ENCODE assay signal across 1 cellular context in genomic region chr17:80792373-80792781, GRCh38.
TF ChIP-seq lines count a peak whose summit lies in the region.

No MANE protein-coding gene starts in this region.

TF ChIP-seq in GM23338, 12 proteins besides CTCF, POLR2A, EP300 and RAD21 (continued from another document):
- TF ChIP-seq ZNF462 (CRISPR knock-in tag; IDR thresholded peaks at IDR 0.05) (no peak), POLR2AphosphoS5 (IDR thresholded peaks at IDR 0.05; ENCODE audit: low read depth) (no peak), NANOG (IDR thresholded peaks at IDR 0.05; ENCODE audit: borderline replicate concordance) (no peak), ZNF114 (CRISPR knock-in tag; IDR thresholded peaks at IDR 0.05) (no peak), REST (IDR thresholded peaks at IDR 0.05; ENCODE audit: unreplicated experiment) (no peak), CREB1 (CRISPR knock-in tag; IDR thresholded peaks at IDR 0.05; ENCODE audit: low read depth) (no peak), ZNF331 (CRISPR knock-in tag; IDR thresholded peaks at IDR 0.05; ENCODE audit: low read depth) (no peak)
TF ChIP-seq in GM23338: peak in this region for 0.
